In genomic region chr18:63963610-63964256, GRCh38 we compare ENCODE assay signal across 8 cellular contexts. TPM values are rescaled to one million over a fixed set of nuclear protein-coding genes. Genes with fewer than 3 reads are reported as not detected.
DNase-seq lines count a peak whose midpoint lies in the region; ATAC-seq and TF ChIP-seq lines count a peak whose summit lies in the region.

No MANE protein-coding gene starts in this region.

- H3K4me2 ChIP-seq in PC-3 (ENCODE audit: low read length) (no peak overlapping the region), hepatocyte (no peak overlapping the region)

- H2AFZ ChIP-seq in PC-3 (ENCODE audit: low read length) (no peak overlapping the region), hepatocyte (no peak overlapping the region)

- H3K9me3 ChIP-seq in PC-3 (ENCODE audit: low read length) (no peaks in the 10 kb centered on the region), hepatocyte (ENCODE audit: low read depth) (no peaks in the 10 kb centered on the region)

- H3K27me3 ChIP-seq in PC-3 (ENCODE audit: low read length): no peaks in the 10 kb centered on the region
- peaks cover 11% of the 10 kb centered on the region for H3K27me3 ChIP-seq in hepatocyte

- intact Hi-C loops in PC-3 (cut with micrococcal nuclease): loop anchor here (1.0 kb wide), 2 partner anchors 12 to 16 kb away; no protein-coding TSS in a partner anchor

- H4K20me1 ChIP-seq in PC-3 (ENCODE audit: low read length) (no peaks in the 10 kb centered on the region), hepatocyte (ENCODE audit: insufficient read depth, poor library complexity, severe bottlenecking) (no peaks in the 10 kb centered on the region)

- CTCF ChIA-PET in PC-3 (lab: Charles Lee): interaction anchor here (0.6 to 0.9 kb wide), 3 partner anchors 12 to 54 kb away, joined by 3 to 8 read pairs (median 5); no protein-coding TSS in a partner anchor

- no peaks in the 10 kb centered on the region for H3K36me3 ChIP-seq in PC-3 (ENCODE audit: low read depth, low read length)
- H3K36me3 ChIP-seq in hepatocyte (replicated peaks; ENCODE audit: insufficient read depth, low read depth): no peaks in the 10 kb centered on the region

- H3K4me3 ChIP-seq in PC-3 (ENCODE audit: low read length) (no peak overlapping the region), hepatocyte (no peak overlapping the region)

- H3F3A ChIP-seq in PC-3 (ENCODE audit: low read length, unreplicated experiment): no peaks in the 10 kb centered on the region

- no peak overlapping the region for H3K9ac ChIP-seq in PC-3 (ENCODE audit: low read length)

- H3K9me2 ChIP-seq in PC-3 (replicated peaks; ENCODE audit: low read length): no peaks in the 10 kb centered on the region
- H3K9me2 ChIP-seq in hepatocyte (replicated peaks; ENCODE audit: insufficient read depth): no peaks in the 10 kb centered on the region

- POLR2A ChIA-PET in PC-3 (lab: Charles Lee; ENCODE audit: unreplicated experiment): interaction anchor here (0.6 kb wide), 1 partner anchor 598 kb away, joined by 3 read pairs; no protein-coding TSS in a partner anchor

- H3K4me1 ChIP-seq in PC-3 (ENCODE audit: insufficient read depth, low read length) (no peaks in the 10 kb centered on the region), hepatocyte (ENCODE audit: insufficient read depth) (no peaks in the 10 kb centered on the region)

- peak; percentile 73 for TF ChIP-seq CTCF in GM20000 (IDR thresholded peaks at IDR 0.05; ENCODE audit: extremely low read depth, missing control alignments)
- peak; percentile 85 for TF ChIP-seq CTCF in PC-3 (conservative IDR thresholded peaks at IDR 0.05; ENCODE audit: low read depth, low read length)
- TF ChIP-seq CTCF in hepatocyte (IDR thresholded peaks at IDR 0.05; ENCODE audit: poor library complexity): peak; percentile 77

- H3K79me2 ChIP-seq in PC-3 (ENCODE audit: low read length) (no peaks in the 10 kb centered on the region), hepatocyte (no peaks in the 10 kb centered on the region)

- DNase-seq in EH (ENCODE audit: low read depth): peak; percentile 76
- no peak for DNase-seq in GM20000 (ENCODE audit: low spot score)
- peak; percentile 76 for DNase-seq in PC-3
- peak; percentile 67 for DNase-seq in amniotic epithelial cell (ENCODE audit: low read depth)
- DNase-seq in hepatocyte (ENCODE audit: low spot score): peak; percentile 84
- peak; percentile 22 for DNase-seq in stimulated activated CD4-positive, alpha-beta T cell treated with anti-CD3 and anti-CD28 coated beads, Interleukin-4, amount 100 ng/mL, for 1 hour
- no peak for DNase-seq in NCI-H1930 (lab: John Stamatoyannopoulos, UW)

- ATAC-seq in HG03565 (IDR thresholded peaks at IDR 0.05; ENCODE audit: unreplicated experiment) (peak; percentile 73), PC-3 (peak; percentile 93)

- H3K27ac ChIP-seq in PC-3 (ENCODE audit: low read length): no peak overlapping the region
- no peak overlapping the region for H3K27ac ChIP-seq in hepatocyte

- BruUV-seq in PC-3 (replicated peaks; lab: Mats Ljungman, UMichigan): no TSS peak

- WGBS in hepatocyte (ENCODE audit: low lambda C conversion rate, missing lambda C conversion rate): 89% methylated on average over 1 of the region's 1 CpG

RNA-seq across cellular contexts. Expression of gene SERPINB8, which starts 6.1 kb away (rescaled TPM):
- total RNA-seq in PC-3 (2014; rRNA removed) (21.1 and 24.1 TPM in 2 replicates), hepatocyte (9.3 and 10.9 TPM in 2 replicates)
- polyA plus RNA-seq in hepatocyte: 14.7 and 16.7 TPM in 2 replicates

RNA-seq across cellular contexts. Expression of gene HMSD, which starts 14.6 kb away (rescaled TPM):
- total RNA-seq in PC-3 (2014; rRNA removed) (0.12 and 0.40 TPM in 2 replicates), hepatocyte (0.10 TPM in 1 of 2 replicates, not detected in the other)
- polyA plus RNA-seq in hepatocyte: 0.51 TPM in 1 of 2 replicates, not detected in the other

RNA-seq across cellular contexts. Expression of gene SERPINB10, which starts 56.0 kb away (rescaled TPM):
- total RNA-seq in PC-3 (2014; rRNA removed) (0.69 TPM in 1 of 2 replicates, not detected in the other), hepatocyte (0.93 TPM in 1 of 2 replicates, not detected in the other)
- not detected in 2 replicates for polyA plus RNA-seq in hepatocyte

Comparison
In these comparisons a context has a peak if more than half of its experiments do, and no peak if none do; other contexts are left out.
1. DNase-seq: peak in EH (single experiment), PC-3 (single experiment), amniotic epithelial cell (single experiment), hepatocyte (single experiment) and stimulated activated CD4-positive, alpha-beta T cell treated with anti-CD3 and anti-CD28 coated beads, Interleukin-4, amount 100 ng/mL, for 1 hour (single experiment); none in GM20000 (single experiment) and NCI-H1930 (0 of 2).
2. Peak in every context shown above with its lines, with median percentiles within 50 percentile points of each other: CTCF ChIP-seq.